ENCODE assay signal across 6 cellular contexts in genomic region chr22:44921766-44922165, GRCh38.
DNase-seq lines count a peak whose midpoint lies in the region; ATAC-seq, FAIRE-seq and TF ChIP-seq lines count a peak whose summit lies in the region.
"Not testable (repeated sequence)": the region's sequence is repeated elsewhere in the genome, so short reads cannot be mapped to it uniquely, and the experiment has no call there.

No MANE protein-coding gene starts in this region.

- H3K27ac Mint-ChIP-seq in chondrocyte (ENCODE audit: unreplicated experiment) = not testable (repeated sequence)

- not testable (repeated sequence) for H3K4me1 Mint-ChIP-seq in chondrocyte (ENCODE audit: low read depth)

- H3K4me1 ChIP-seq in kidney (ENCODE audit: control insufficient read depth in 1 of 2, insufficient read depth in 1 of 2, low read depth in 1 of 2, low read length in 2 of 2); spleen: not testable (repeated sequence)

- not testable (repeated sequence) for H3K36me3 ChIP-seq in kidney (ENCODE audit: control insufficient read depth in 1 of 2, insufficient read depth in 2 of 2, low read length in 2 of 2); spleen

- WGBS in spleen, 5 donors = 79 to 96% (median 89%) methylated on average over 11 of the region's 11 CpGs

- H3K4me3 ChIP-seq in kidney (ENCODE audit: low read length in 2 of 2); spleen: not testable (repeated sequence)

- TF ChIP-seq POLR2A in spleen (IDR thresholded peaks at IDR 0.05) = not testable (repeated sequence)

- TF ChIP-seq CTCF in chondrocyte (IDR thresholded peaks at IDR 0.05); kidney (IDR thresholded peaks at IDR 0.05; ENCODE audit: borderline replicate concordance, extremely low read depth, insufficient read depth); spleen (IDR thresholded peaks at IDR 0.05 in 8 of 11, conservative IDR thresholded peaks at IDR 0.05 in 3 of 11): not testable (repeated sequence)

- H3K27me3 ChIP-seq in spleen (replicated peaks in 1 of 7) = not testable (repeated sequence)

- not testable (repeated sequence) for H3K9me3 ChIP-seq in kidney (ENCODE audit: control insufficient read depth in 1 of 2, low read length in 2 of 2)
- H3K9me3 ChIP-seq in spleen = peaks cover 0 to 13% (median 4%) of the 10 kb centered on the region in 8 donors

- H3K36me3 Mint-ChIP-seq in chondrocyte (ENCODE audit: low read depth) = not testable (repeated sequence)

- peak; percentile 45 for DNase-seq in activated effector memory CD4-positive, alpha-beta T cell treated with anti-CD3 and anti-CD28 coated beads, Interleukin-2, amount 50 U/mL, for 16 hours
- DNase-seq in chondrocyte (ENCODE audit: low spot score) (peak; percentile 57), Right ventricle myocardium superior (peak; percentile 13), kidney (peak; percentile 33), posterior vena cava (ENCODE audit: low spot score) (peak; percentile 45), spleen (peak; percentile 19)

- not testable (repeated sequence) for H3K9ac ChIP-seq in kidney (ENCODE audit: low read length in 2 of 2)

- FAIRE-seq in kidney (lab: Jason Lieb, UNC) = not testable (repeated sequence)

- H3K27me3 Mint-ChIP-seq in chondrocyte (ENCODE audit: low read depth) = not testable (repeated sequence)

- intact Hi-C loops in Right ventricle myocardium superior (cut with DNase I); kidney (cut with DNase I); posterior vena cava (cut with DNase I); spleen (cut with DNase I; ENCODE audit: low total_unique reads): not testable (repeated sequence)

- not testable (repeated sequence) for H3K27ac ChIP-seq in kidney (ENCODE audit: low read depth in 2 of 2, low read length in 2 of 2); spleen

- not testable (repeated sequence) for H3K4me3 Mint-ChIP-seq in chondrocyte (ENCODE audit: unreplicated experiment)

- not testable (repeated sequence) for H3K9me3 Mint-ChIP-seq in chondrocyte (ENCODE audit: low read depth)

- ATAC-seq in Right ventricle myocardium superior (ENCODE audit: poor library complexity) = not testable (repeated sequence)
